Comparison of ENCODE assay signal across 8 cellular contexts in genomic region chr18:63322908-63323634, GRCh38. TPM values are rescaled to one million over a fixed set of nuclear protein-coding genes. Genes with fewer than 3 reads are reported as not detected.
DNase-seq lines count a peak whose midpoint lies in the region; ATAC-seq and TF ChIP-seq lines count a peak whose summit lies in the region.

No MANE protein-coding gene starts in this region.

- intact Hi-C loops in OCI-LY7 (cut with micrococcal nuclease; ENCODE audit: unreplicated experiment) = loop anchor here (1.0 to 5.0 kb wide), 3 partner anchors 192 to 307 kb away; no protein-coding TSS in a partner anchor
- intact Hi-C loops in activated T-helper 1 cell treated with anti-CD3 and anti-CD28 coated beads, Interleukin-12 subunit alpha, Interleukin-12 subunit beta, Interleukin-2, Interleukin-4 antibody, amounts not matched to agents 30 ng/mL and 10 ng/mL and 1 ng/mL, durations not matched to agents 14 hours and 24 hours and 36 hours (cut with micrococcal nuclease) = loop anchor here (1.0 to 5.0 kb wide), 6 partner anchors 116 to 606 kb away; partner anchors contain the start of gene PHLPP1

- H3K36me3 Mint-ChIP-seq in activated T-helper 1 cell treated with anti-CD3 and anti-CD28 coated beads, Interleukin-12 subunit alpha, Interleukin-12 subunit beta, Interleukin-2, Interleukin-4 antibody, amounts not matched to agents 30 ng/mL and 10 ng/mL and 1 ng/mL, durations not matched to agents 14 hours and 24 hours and 36 hours (ENCODE audit: low read depth) = peaks cover 5% of the 10 kb centered on the region

- BruUV-seq in OCI-LY7 (replicated peaks; lab: Mats Ljungman, UMichigan) = no TSS peak

- peak overlapping the region; percentile 58; the same call in 1 of the 2 replicates for H2AFZ ChIP-seq in OCI-LY7 (ENCODE audit: low read length)

- H3K9me3 ChIP-seq in OCI-LY7 (ENCODE audit: low read length) = no peaks in the 10 kb centered on the region

- no peaks in the 10 kb centered on the region for H3K79me2 ChIP-seq in OCI-LY7 (ENCODE audit: insufficient read depth, low read depth, low read length)

- H3K9me2 ChIP-seq in OCI-LY7 (ENCODE audit: insufficient read depth, low read length) = no peaks in the 10 kb centered on the region

- H3K36me3 ChIP-seq in OCI-LY7 (ENCODE audit: insufficient read depth, low read length) = no peaks in the 10 kb centered on the region

- ATAC-seq in GM19023 (IDR thresholded peaks at IDR 0.05; ENCODE audit: unreplicated experiment) = no peak
- no peak for ATAC-seq in GM18858 (IDR thresholded peaks at IDR 0.05; ENCODE audit: unreplicated experiment)

- H3K27ac Mint-ChIP-seq in activated T-helper 1 cell treated with anti-CD3 and anti-CD28 coated beads, Interleukin-12 subunit alpha, Interleukin-12 subunit beta, Interleukin-2, Interleukin-4 antibody, amounts not matched to agents 30 ng/mL and 10 ng/mL and 1 ng/mL, durations not matched to agents 14 hours and 24 hours and 36 hours = peak overlapping the region; percentile 9

- CTCF ChIA-PET in OCI-LY7 (lab: Charles Lee; ENCODE audit: unreplicated experiment) = interaction anchor here (1.2 kb wide), 1 partner anchor 192 kb away, joined by 4 read pairs; no protein-coding TSS in a partner anchor

- H4K20me1 ChIP-seq in OCI-LY7 (ENCODE audit: insufficient read depth, low read length) = no peaks in the 10 kb centered on the region

- H3K4me1 Mint-ChIP-seq in activated T-helper 1 cell treated with anti-CD3 and anti-CD28 coated beads, Interleukin-12 subunit alpha, Interleukin-12 subunit beta, Interleukin-2, Interleukin-4 antibody, amounts not matched to agents 30 ng/mL and 10 ng/mL and 1 ng/mL, durations not matched to agents 14 hours and 24 hours and 36 hours (ENCODE audit: low read depth) = peaks cover 26% of the 10 kb centered on the region

- TF ChIP-seq CTCF in OCI-LY7 (conservative IDR thresholded peaks at IDR 0.05; ENCODE audit: low read length) (peak; percentile 77), foreskin fibroblast (IDR thresholded peaks at IDR 0.05; ENCODE audit: low read depth, low read length) (peak; percentile 75)

- peak overlapping the region; percentile 67; the same call in 1 of the 2 replicates for H3K4me2 ChIP-seq in OCI-LY7 (ENCODE audit: low read length)

- H3K27ac ChIP-seq in OCI-LY7 (ENCODE audit: low read depth, low read length, poor library complexity, severe bottlenecking) = no peak overlapping the region

- POLR2A ChIA-PET in OCI-LY7 (lab: Charles Lee) = interaction anchor here (0.7 to 0.9 kb wide), 2 partner anchors 9 to 41 kb away, joined by 3 read pairs; no protein-coding TSS in a partner anchor

- H3K27me3 Mint-ChIP-seq in activated T-helper 1 cell treated with anti-CD3 and anti-CD28 coated beads, Interleukin-12 subunit alpha, Interleukin-12 subunit beta, Interleukin-2, Interleukin-4 antibody, amounts not matched to agents 30 ng/mL and 10 ng/mL and 1 ng/mL, durations not matched to agents 14 hours and 24 hours and 36 hours (ENCODE audit: insufficient read depth) = no peaks in the 10 kb centered on the region

- H3K4me3 Mint-ChIP-seq in activated T-helper 1 cell treated with anti-CD3 and anti-CD28 coated beads, Interleukin-12 subunit alpha, Interleukin-12 subunit beta, Interleukin-2, Interleukin-4 antibody, amounts not matched to agents 30 ng/mL and 10 ng/mL and 1 ng/mL, durations not matched to agents 14 hours and 24 hours and 36 hours = no peak overlapping the region

- DNase-seq in DMS79 treated with DMSO at 0.1 percent for 48 hours (lab: John Stamatoyannopoulos, UW) = peak; percentile 93
- DNase-seq in KG1 (lab: John Stamatoyannopoulos, UW) = peak; percentile 46
- DNase-seq in OCI-LY7 (ENCODE audit: low spot score) = peak; percentile 66
- DNase-seq in activated T-helper 1 cell treated with anti-CD3 and anti-CD28 coated beads, Interleukin-12 subunit alpha, Interleukin-12 subunit beta, Interleukin-2, Interleukin-4 antibody, amounts not matched to agents 30 ng/mL and 10 ng/mL and 1 ng/mL, durations not matched to agents 14 hours and 24 hours and 36 hours (ENCODE audit: low spot score) = peak; percentile 44
- DNase-seq in foreskin fibroblast = peak; percentile 61 to 84
- peak in 47 of 56 donors; percentile 6 to 80 (median 41) for DNase-seq in nucleus accumbens (lab: John Stamatoyannopoulos, UW)

- H3K4me3 ChIP-seq in OCI-LY7 (ENCODE audit: low read depth, low read length, poor library complexity, severe bottlenecking) (no peak overlapping the region), foreskin fibroblast (ENCODE audit: low read depth in 1 of 2, low read length in 2 of 2) (no peak overlapping the region)

- no peaks in the 10 kb centered on the region for H3K9me3 Mint-ChIP-seq in activated T-helper 1 cell treated with anti-CD3 and anti-CD28 coated beads, Interleukin-12 subunit alpha, Interleukin-12 subunit beta, Interleukin-2, Interleukin-4 antibody, amounts not matched to agents 30 ng/mL and 10 ng/mL and 1 ng/mL, durations not matched to agents 14 hours and 24 hours and 36 hours

- peaks cover 17% of the 10 kb centered on the region for H3K4me1 ChIP-seq in OCI-LY7 (ENCODE audit: insufficient read depth, low read length, poor library complexity, severe bottlenecking)

RNA-seq across cellular contexts. Expression of gene BCL2, which starts 3.5 kb away (rescaled TPM):
- total RNA-seq in OCI-LY7 (2014; rRNA removed; shearing (Covaris generic)) = 1.4 and 1.9 TPM in 2 replicates
- 2.5 and 3.0 TPM in 2 replicates for total RNA-seq in OCI-LY7 (2022)
- 95.9 and 97.1 TPM in 2 replicates for total RNA-seq in activated T-helper 1 cell treated with anti-CD3 and anti-CD28 coated beads, Interleukin-12 subunit alpha, Interleukin-12 subunit beta, Interleukin-2, Interleukin-4 antibody, amounts not matched to agents 30 ng/mL and 10 ng/mL and 1 ng/mL, durations not matched to agents 14 hours and 24 hours and 36 hours

RNA-seq across cellular contexts. Expression of gene KDSR, which starts 43.9 kb away (rescaled TPM):
- 6.5 and 7.1 TPM in 2 replicates for total RNA-seq in OCI-LY7 (2014; rRNA removed; shearing (Covaris generic))
- 13.4 and 14.6 TPM in 2 replicates for total RNA-seq in OCI-LY7 (2022)
- total RNA-seq in activated T-helper 1 cell treated with anti-CD3 and anti-CD28 coated beads, Interleukin-12 subunit alpha, Interleukin-12 subunit beta, Interleukin-2, Interleukin-4 antibody, amounts not matched to agents 30 ng/mL and 10 ng/mL and 1 ng/mL, durations not matched to agents 14 hours and 24 hours and 36 hours = 72.2 and 83.5 TPM in 2 replicates

Comparison
In these comparisons a context has a peak if more than half of its experiments do, and no peak if none do; other contexts are left out.
1. DNase-seq: peak in every context shown above with its lines; median percentile 93 in DMS79 treated with DMSO at 0.1 percent for 48 hours; 72 in foreskin fibroblast; 66 in OCI-LY7; 46 in KG1; 44 in activated T-helper 1 cell treated with anti-CD3 and anti-CD28 coated beads, Interleukin-12 subunit alpha, Interleukin-12 subunit beta, Interleukin-2, Interleukin-4 antibody, amounts not matched to agents 30 ng/mL and 10 ng/mL and 1 ng/mL, durations not matched to agents 14 hours and 24 hours and 36 hours; 41 in nucleus accumbens.
2. RNA of gene BCL2, which starts 3.5 kb away (total RNA-seq): 95.9 to 97.1 TPM in activated T-helper 1 cell treated with anti-CD3 and anti-CD28 coated beads, Interleukin-12 subunit alpha, Interleukin-12 subunit beta, Interleukin-2, Interleukin-4 antibody, amounts not matched to agents 30 ng/mL and 10 ng/mL and 1 ng/mL, durations not matched to agents 14 hours and 24 hours and 36 hours; 1.4 to 3.0 TPM in OCI-LY7; every median in the first group is over 10 times any median in the second.